In the genomic region with DNA sequence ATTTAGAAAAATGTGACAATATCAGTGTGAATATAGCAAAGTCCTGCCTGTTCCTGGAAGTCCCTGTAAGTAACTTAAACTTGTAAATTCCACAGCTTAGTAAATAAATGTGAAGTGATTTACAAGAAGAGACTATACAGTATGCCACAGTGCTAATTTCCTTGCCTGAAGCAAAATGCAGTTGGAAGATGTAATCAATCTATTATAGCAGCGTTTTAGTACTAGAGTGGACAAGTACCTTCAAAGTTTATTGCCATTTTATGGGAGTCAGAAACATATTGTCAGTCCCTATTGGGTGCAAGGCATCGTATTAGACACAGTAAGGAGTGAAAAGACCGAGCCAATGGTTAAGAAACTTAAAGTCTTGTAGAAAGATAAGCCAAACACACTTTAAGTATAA, we compare ENCODE assay signal across 3 cellular contexts.
"Had no signal": no experiment of that assay in that cellular context is flagged by ENCODE, and none has a peak within 500 bp of the region (broad histone marks: within the 10 kb centered on the region; RNA-seq: fewer than 3 reads in every experiment).

No MANE protein-coding gene starts in this region.

- DNase-seq: GDM1, GF-D8 had no signal

- ATAC-seq: GM12878 had no signal

- H3K4me3 ChIP-seq: GM12878 had no signal
